Comparison of ENCODE assay signal across 19 cellular contexts in the genomic region with DNA sequence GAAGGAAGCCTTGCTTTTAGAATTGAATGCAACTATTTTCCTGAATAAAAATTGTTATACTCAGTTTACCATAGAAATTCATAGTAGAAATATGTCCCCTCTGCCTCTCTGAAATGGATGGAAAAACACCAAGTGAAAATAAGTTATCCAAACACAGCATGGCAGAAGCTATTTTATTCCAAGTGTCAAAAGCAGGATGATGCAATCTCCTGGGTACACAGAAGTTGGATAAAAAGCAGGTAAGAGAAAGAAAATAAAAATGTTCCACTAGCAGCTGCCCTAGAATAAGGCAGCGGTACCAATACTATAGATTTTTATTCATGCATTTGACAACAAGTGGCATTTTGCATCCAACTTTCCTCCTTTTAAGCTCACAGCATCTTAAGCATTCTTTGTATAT.
DNase-seq lines count a peak whose midpoint lies in the region; ATAC-seq, FAIRE-seq and TF ChIP-seq lines count a peak whose summit lies in the region.
"Had no signal": no experiment of that assay in that cellular context is flagged by ENCODE, and none has a peak within 500 bp of the region (broad histone marks: within the 10 kb centered on the region; RNA-seq: fewer than 3 reads in every experiment).

No MANE protein-coding gene starts in this region.

- H3K4me1 ChIP-seq in HepG2 (ENCODE audit: insufficient read depth, low read length) (no peaks in the 10 kb centered on the region), right lobe of liver (no peaks in the 10 kb centered on the region), K562 (replicated peaks in 1 of 2; ENCODE audit: control insufficient read depth in 2 of 2, insufficient read depth in 2 of 2, low read length in 2 of 2) (no peaks in the 10 kb centered on the region), pancreas (no peaks in the 10 kb centered on the region)

- DNase-seq in HepG2 (ENCODE audit: low spot score) = no peak
- no peak for DNase-seq in right lobe of liver
- DNase-seq in K562 (ENCODE audit: extremely low read depth in 1 of 4, low spot score in 3 of 4) = no peak
- no peak for DNase-seq in pancreas
- DNase-seq in D341Med (ENCODE audit: low spot score) = no peak
- DNase-seq: 8988T; C1 segment of cervical spinal cord; Calu3; CD4-positive, alpha-beta memory T cell; COR-L47; DMS153; DND-41; GM23248; H9 had no signal

- in situ Hi-C loops in HepG2 (cut with HindIII; ENCODE audit: extremely low pct_ligation_motif_present, low pct_unique_long_range_greater_than_20kb) (no loop called here), K562 (cut with MboI) (no loop called here)

- H2AFZ ChIP-seq in HepG2 (ENCODE audit: low read length) (no peak overlapping the region), K562 (ENCODE audit: low read depth, low read length) (no peak overlapping the region)
- H2AFZ ChIP-seq: GM23248 had no signal

- 0% methylated on average over 1 of the region's 1 CpG for WGBS in HepG2 (ENCODE audit: low lambda C conversion rate)
- WGBS in right lobe of liver (ENCODE audit: insufficient coverage, low coverage, low lambda C conversion rate, missing lambda C conversion rate) = 40% methylated on average over 1 of the region's 1 CpG
- WGBS in K562 (ENCODE audit: insufficient coverage, low coverage, missing lambda C conversion rate) = 40% methylated on average over 1 of the region's 1 CpG
- 52 to 61% methylated on average over 1 of the region's 1 CpG for WGBS in pancreas, 2 donors

- no peaks in the 10 kb centered on the region for H4K20me1 ChIP-seq in HepG2 (ENCODE audit: insufficient read depth, low read length)
- no peaks in the 10 kb centered on the region for H4K20me1 ChIP-seq in K562 (replicated peaks; ENCODE audit: control insufficient read depth, insufficient read depth, low read length)

- TF ChIP-seq RAD21 in HepG2 (CRISPR knock-in tag; IDR thresholded peaks at IDR 0.05) (no peak), K562 (CRISPR knock-in tag; conservative IDR thresholded peaks at IDR 0.05 in 1 of 2, IDR thresholded peaks at IDR 0.05 in 1 of 2) (no peak)

- H3K36me3 ChIP-seq in HepG2 (replicated peaks in 1 of 2; ENCODE audit: control insufficient read depth in 1 of 2, insufficient read depth in 2 of 2, low read length in 2 of 2) (no peaks in the 10 kb centered on the region), right lobe of liver (no peaks in the 10 kb centered on the region), K562 (ENCODE audit: control insufficient read depth, insufficient read depth, low read length) (no peaks in the 10 kb centered on the region), pancreas (no peaks in the 10 kb centered on the region)

- no peaks in the 10 kb centered on the region for H3K79me2 ChIP-seq in HepG2 (ENCODE audit: insufficient read depth, low read length)
- H3K79me2 ChIP-seq in K562 (ENCODE audit: control insufficient read depth, insufficient read depth, low read length) = no peaks in the 10 kb centered on the region

- no peak overlapping the region for H3K4me3 ChIP-seq in HepG2 (replicated peaks in 1 of 3; ENCODE audit: insufficient read depth in 1 of 3, low read depth in 2 of 3, low read length in 3 of 3)
- H3K4me3 ChIP-seq in right lobe of liver = no peak overlapping the region
- no peak overlapping the region for H3K4me3 ChIP-seq in K562
- no peak overlapping the region for H3K4me3 ChIP-seq in pancreas
- H3K4me3 ChIP-seq: GM23248 had no signal

- TF ChIP-seq CTCF in HepG2 (CRISPR knock-in tag; IDR thresholded peaks at IDR 0.05) (no peak), right lobe of liver (IDR thresholded peaks at IDR 0.05) (no peak), K562 (IDR thresholded peaks at IDR 0.05 in 2 of 3, conservative IDR thresholded peaks at IDR 0.05 in 1 of 3; ENCODE audit: insufficient read depth in 2 of 3, low read depth in 1 of 3, low read length in 3 of 3) (no peak), pancreas (IDR thresholded peaks at IDR 0.05) (no peak)

- TF ChIP-seq POLR2A in HepG2 (IDR thresholded peaks at IDR 0.05; ENCODE audit: insufficient read depth in 1 of 2, low read depth in 2 of 2, low read length in 2 of 2) (no peak), right lobe of liver (IDR thresholded peaks at IDR 0.05) (no peak), K562 (conservative IDR thresholded peaks at IDR 0.05) (no peak)

- CTCF ChIA-PET in HepG2 (lab: Yijun Ruan, JAX; ENCODE audit: low intra/inter-chr PET ratio, low total read pairs) (no interaction called here), K562 (lab: Yijun Ruan, JAX; ENCODE audit: low intra/inter-chr PET ratio) (no interaction called here)

- intact Hi-C loops in HepG2 (cut with micrococcal nuclease; ENCODE audit: unreplicated experiment) = no loop called here
- intact Hi-C loops in right lobe of liver (cut with DNase I) = no loop called here
- intact Hi-C loops in K562 (cut with micrococcal nuclease) = no loop called here
- intact Hi-C loops in pancreas (cut with DNase I) = no loop called here

- ATAC-seq in HepG2 = no peak
- ATAC-seq in right lobe of liver = no peak
- ATAC-seq in K562 = no peak
- ATAC-seq in pancreas = no peak
- no peak for ATAC-seq in GM18870 (IDR thresholded peaks at IDR 0.05; ENCODE audit: unreplicated experiment)
- ATAC-seq: HCT116 had no signal

- H3K9me3 ChIP-seq in HepG2 (ENCODE audit: low read length) = no peaks in the 10 kb centered on the region
- no peaks in the 10 kb centered on the region for H3K9me3 ChIP-seq in right lobe of liver
- 0 out of 2 replicates have a peak, but pooled peaks cover 2% of the 10 kb centered on the region for H3K9me3 ChIP-seq in K562 (replicated peaks; ENCODE audit: control insufficient read depth, insufficient read depth, low read depth, low read length)
- no peaks in the 10 kb centered on the region for H3K9me3 ChIP-seq in pancreas

- H3K4me2 ChIP-seq in HepG2 (ENCODE audit: low read depth, low read length) (no peak overlapping the region), K562 (ENCODE audit: insufficient read depth, low read length) (no peak overlapping the region)

- H3K9ac ChIP-seq in HepG2 (ENCODE audit: insufficient read depth, low read depth, low read length) (no peak overlapping the region), K562 (ENCODE audit: insufficient read depth in 1 of 2, low read depth in 2 of 2, low read length in 2 of 2) (no peak overlapping the region)
- H3K9ac ChIP-seq: GM23248 had no signal

- no peak for FAIRE-seq in HepG2 (lab: Jason Lieb, UNC)
- no peak for FAIRE-seq in K562 (lab: Jason Lieb, UNC)
- peak; percentile 20 for FAIRE-seq in pancreas (lab: Jason Lieb, UNC)
- FAIRE-seq: G401.6, GM12892, GM19239 had no signal

- H3K27ac ChIP-seq in HepG2 (ENCODE audit: extremely low read length, insufficient read depth, low read length) (no peak overlapping the region), right lobe of liver (no peak overlapping the region), K562 (ENCODE audit: extremely low read depth, low read depth, low read length) (no peak overlapping the region), pancreas (no peak overlapping the region)
- H3K27ac ChIP-seq: GM23248 had no signal

- POLR2A ChIA-PET in HepG2 (lab: Yijun Ruan, JAX) (no interaction called here), K562 (lab: Yijun Ruan, JAX) (interaction anchor here (1.1 kb wide), 1 partner anchor 8 kb away, joined by 5 read pairs; no protein-coding TSS in a partner anchor)

- BruUV-seq in HepG2 (replicated peaks; lab: Mats Ljungman, UMichigan) (no TSS peak), K562 (replicated peaks; lab: Mats Ljungman, UMichigan) (no TSS peak)

- H3K9me1 ChIP-seq in K562 (ENCODE audit: control insufficient read depth, insufficient read depth, low read length) = no peaks in the 10 kb centered on the region

- TF ChIP-seq EP300 in HepG2 (IDR thresholded peaks at IDR 0.05; ENCODE audit: low read depth in 2 of 2, low read length in 2 of 2) (no peak), HepG2 (CRISPR knock-in tag; IDR thresholded peaks at IDR 0.05; ENCODE audit: borderline replicate concordance) (no peak), K562 (IDR thresholded peaks at IDR 0.05; ENCODE audit: low read length) (no peak)

- H3K27me3 ChIP-seq in HepG2 (ENCODE audit: control insufficient read depth in 1 of 2, insufficient read depth in 2 of 2, low read length in 2 of 2) = no peaks in the 10 kb centered on the region
- no peaks in the 10 kb centered on the region for H3K27me3 ChIP-seq in right lobe of liver
- H3K27me3 ChIP-seq in K562 (ENCODE audit: control insufficient read depth in 2 of 2, insufficient read depth in 2 of 2, low read length in 2 of 2) = no peaks in the 10 kb centered on the region
- H3K27me3 ChIP-seq in pancreas = peaks cover 0 to 5% (median 0%) of the 10 kb centered on the region in 4 donors

TF ChIP-seq in K562, 482 proteins besides CTCF, POLR2A, EP300 and RAD21:
- TF ChIP-seq, protein P1, sequence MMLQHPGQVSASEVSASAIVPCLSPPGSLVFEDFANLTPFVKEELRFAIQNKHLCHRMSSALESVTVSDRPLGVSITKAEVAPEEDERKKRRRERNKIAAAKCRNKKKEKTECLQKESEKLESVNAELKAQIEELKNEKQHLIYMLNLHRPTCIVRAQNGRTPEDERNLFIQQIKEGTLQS (IDR thresholded peaks at IDR 0.05) = peak; percentile 74
- TF ChIP-seq, protein P1 (CRISPR knock-in tag; conservative IDR thresholded peaks at IDR 0.05) = no peak
- TF ChIP-seq CEBPG (CRISPR knock-in tag; IDR thresholded peaks at IDR 0.05) (no peak), CEBPG (tag; conservative IDR thresholded peaks at IDR 0.05 in 1 of 2, IDR thresholded peaks at IDR 0.05 in 1 of 2) (peak; percentile 22 to 70; a peak in 2 of 4 replicates), RFX5 (IDR thresholded peaks at IDR 0.05; ENCODE audit: low read depth, low read length) (no peak), CEBPB (tag; IDR thresholded peaks at IDR 0.05) (peak; percentile 26; the same call in 1 of the 2 replicates)
- TF ChIP-seq, protein P2, sequence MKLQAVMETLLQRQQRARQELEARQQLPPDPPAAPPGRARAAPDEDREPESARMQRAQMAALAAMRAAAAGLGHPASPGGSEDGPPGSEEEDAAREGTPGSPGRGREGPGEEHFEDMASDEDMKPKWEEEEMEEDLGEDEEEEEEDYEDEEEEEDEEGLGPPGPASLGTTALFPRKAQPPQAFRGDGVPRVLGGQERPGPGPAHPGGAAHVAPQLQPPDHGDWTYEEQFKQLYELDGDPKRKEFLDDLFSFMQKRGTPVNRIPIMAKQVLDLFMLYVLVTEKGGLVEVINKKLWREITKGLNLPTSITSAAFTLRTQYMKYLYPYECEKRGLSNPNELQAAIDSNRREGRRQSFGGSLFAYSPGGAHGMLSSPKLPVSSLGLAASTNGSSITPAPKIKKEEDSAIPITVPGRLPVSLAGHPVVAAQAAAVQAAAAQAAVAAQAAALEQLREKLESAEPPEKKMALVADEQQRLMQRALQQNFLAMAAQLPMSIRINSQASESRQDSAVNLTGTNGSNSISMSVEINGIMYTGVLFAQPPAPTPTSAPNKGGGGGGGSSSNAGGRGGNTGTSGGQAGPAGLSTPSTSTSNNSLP (IDR thresholded peaks at IDR 0.05; ENCODE audit: borderline replicate concordance, low read depth, low read length) = no peak
